In the genomic region with DNA sequence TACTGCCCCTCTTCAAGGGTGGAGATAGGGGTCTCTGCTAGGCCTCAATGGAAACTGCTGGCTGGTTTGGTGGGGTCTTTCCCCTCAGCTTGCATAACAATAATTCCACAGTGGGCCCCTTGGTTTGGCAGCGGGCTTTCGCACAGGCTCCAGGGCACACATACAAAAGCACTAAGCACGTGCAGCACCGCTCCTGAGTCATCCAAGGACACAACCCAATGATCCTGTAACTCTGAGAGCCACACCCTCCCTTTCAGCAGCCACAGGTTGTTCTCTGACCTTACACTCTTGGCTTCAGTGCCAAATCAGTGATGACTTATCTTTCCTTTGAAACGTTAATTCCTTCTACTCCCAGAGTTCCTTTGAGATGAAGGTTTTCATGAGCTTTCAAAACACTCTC, we compare ENCODE assay signal across 12 cellular contexts. TPM values are rescaled to one million over a fixed set of nuclear protein-coding genes. Genes with fewer than 3 reads are reported as not detected.
A peak's percentile ranks its signal among the peaks of the same experiment; 100 is the strongest.
DNase-seq lines count a peak whose midpoint lies in the region; ATAC-seq and TF ChIP-seq lines count a peak whose summit lies in the region.
"Had no signal": no experiment of that assay in that cellular context is flagged by ENCODE, and none has a peak within 500 bp of the region (broad histone marks: within the 10 kb centered on the region; RNA-seq: fewer than 3 reads in every experiment).

No MANE protein-coding gene starts in this region.

- intact Hi-C loops in Panc1 (cut with micrococcal nuclease; ENCODE audit: unreplicated experiment): no loop called here

- CTCF ChIA-PET in Panc1 (lab: Charles Lee): no interaction called here

- H3K4me3 ChIP-seq in Panc1 (ENCODE audit: low read depth in 2 of 2, low read length in 2 of 2) (no peak overlapping the region), fibroblast of the aortic adventitia (ENCODE audit: low read depth, low read length) (no peak overlapping the region)

- no peaks in the 10 kb centered on the region for H3K36me3 ChIP-seq in Panc1 (ENCODE audit: control insufficient read depth, insufficient read depth, low read length)

- POLR2A ChIA-PET in Panc1 (lab: Charles Lee): no interaction called here

- TF ChIP-seq CTCF in Panc1 (IDR thresholded peaks at IDR 0.05): no peak
- no peak for TF ChIP-seq CTCF in fibroblast of the aortic adventitia (IDR thresholded peaks at IDR 0.05; ENCODE audit: insufficient read depth, low read length)
- no peak for TF ChIP-seq CTCF in omental fat pad (IDR thresholded peaks at IDR 0.05)

- in situ Hi-C loops in Panc1 (cut with HindIII; ENCODE audit: low pct_unique_long_range_greater_than_20kb, low sequenced_read_pairs): no loop called here

- no peaks in the 10 kb centered on the region for H3K9me3 ChIP-seq in Panc1 (ENCODE audit: control insufficient read depth, insufficient read depth, low read depth, low read length)

- no TSS peak for BruUV-seq in Panc1 (replicated peaks; lab: Mats Ljungman, UMichigan)

- H3K27ac ChIP-seq in Panc1 (ENCODE audit: low read length): no peak overlapping the region

- no peaks in the 10 kb centered on the region for H3K27me3 ChIP-seq in Panc1 (ENCODE audit: control insufficient read depth, insufficient read depth, low read length)

- peak; percentile 38 for DNase-seq in EL
- DNase-seq in Panc1 (ENCODE audit: low read depth, low spot score): no peak
- peak; percentile 10 for DNase-seq in fibroblast of the aortic adventitia (ENCODE audit: low read depth)
- DNase-seq in omental fat pad (ENCODE audit: low spot score): no peak
- no peak for DNase-seq in NCI-H1048 (lab: John Stamatoyannopoulos, UW)
- no peak for DNase-seq in NCI-H748 (lab: John Stamatoyannopoulos, UW; ENCODE audit: unreplicated experiment)
- no peak for DNase-seq in GM19240 (ENCODE audit: insufficient read length, low spot score)
- DNase-seq: activated CD4-positive, alpha-beta T cell treated with anti-CD3 and anti-CD28 coated beads for 48 hours; NCI-H2029 treated with DMSO at 0.1 percent for 48 hours; SHP77 had no signal

- 0 out of 2 replicates have a peak, but pooled peaks have one; percentile 59 for ATAC-seq in Panc1
- peak; percentile 85 for ATAC-seq in omental fat pad (ENCODE audit: low FRiP score)
- no peak for ATAC-seq in GM21786 (IDR thresholded peaks at IDR 0.05; ENCODE audit: unreplicated experiment)
- ATAC-seq: stimulated activated memory B cell treated with anti-CD40 and anti-IgM and Interleukin-4, amounts not matched to agents 10 μg/mL and 1 μg/mL and 100 μg/mL, for 72 hours had no signal

- H3K4me1 ChIP-seq in Panc1 (ENCODE audit: control insufficient read depth, insufficient read depth, low read length): no peaks in the 10 kb centered on the region

RNA-seq across cellular contexts. Expression of a gene that starts 41.7 kb away (rescaled TPM):
- 10.2 TPM for total RNA-seq in Panc1 (2021; ENCODE audit: unreplicated experiment)
- polyA plus RNA-seq in Panc1 (2012; ENCODE audit: insufficient read length): 10.3 TPM
- 3.7 and 4.2 TPM in 2 replicates for total RNA-seq in fibroblast of the aortic adventitia (ENCODE audit: low replicate concordance)
- 10 to 100 TPM; 12.0 to 49.8 (median 25.6) TPM for total RNA-seq in omental fat pad

Comparison
In these comparisons a context has a peak if more than half of its experiments do, and no peak if none do; other contexts are left out.
1. DNase-seq: peak in EL (single experiment) and fibroblast of the aortic adventitia (single experiment); none in Panc1 (single experiment), omental fat pad (single experiment), NCI-H1048 (single experiment), NCI-H748 (single experiment) and GM19240 (single experiment).